Comparison of ENCODE assay signal across 27 cellular contexts in the genomic region with DNA sequence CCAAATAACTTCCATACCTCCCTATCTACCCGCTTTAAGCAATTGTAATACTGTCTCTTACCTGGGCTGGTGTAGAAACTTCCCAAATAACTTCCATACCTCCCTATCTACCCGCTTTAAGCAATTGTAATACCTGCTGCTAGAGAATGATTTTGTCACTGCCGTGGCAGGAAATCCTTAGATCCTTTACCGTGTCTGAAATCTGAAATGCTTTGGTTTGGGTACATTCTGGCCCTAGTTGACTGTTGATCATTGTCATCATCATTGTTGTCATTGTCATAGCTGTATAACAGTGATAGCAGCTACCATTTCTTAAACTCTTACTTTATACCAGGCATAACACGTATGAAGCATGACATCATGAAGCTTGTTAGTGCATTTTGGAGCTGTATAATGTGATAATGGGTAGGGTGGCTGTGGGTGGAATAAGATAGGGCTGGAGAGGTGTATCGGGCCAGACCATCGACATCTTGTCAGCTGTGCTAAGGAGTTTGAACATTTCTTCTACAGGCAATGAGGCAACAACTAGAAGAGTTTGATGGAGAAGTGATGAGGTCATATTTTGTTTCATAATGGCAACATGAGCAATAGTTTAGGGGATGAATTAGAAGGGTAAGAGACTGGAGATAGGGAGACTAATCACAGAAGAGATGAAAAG.
"Had no signal": no experiment of that assay in that cellular context is flagged by ENCODE, and none has a peak within 500 bp of the region (broad histone marks: within the 10 kb centered on the region; RNA-seq: fewer than 3 reads in every experiment).

No MANE protein-coding gene starts in this region.

- H3K27ac ChIP-seq: heart left ventricle, left lung, lower lobe of right lung, neural progenitor cell, pancreas, prostate gland, sigmoid colon, spleen, tibial nerve, upper lobe of right lung had no signal

- H2AFZ ChIP-seq: neural progenitor cell had no signal

- H3K36me3 ChIP-seq: heart left ventricle, left lung, lower lobe of right lung, neural progenitor cell, pancreas, prostate gland, sigmoid colon, spleen, tibial nerve, upper lobe of right lung had no signal

- H3K4me1 ChIP-seq: pancreas, prostate gland, tibial nerve had no signal

- DNase-seq: heart left ventricle; hypothalamus; immature natural killer cell; kidney; left colon; left lung; lower lobe of right lung; mammary epithelial cell; mesendoderm; naive B cell; natural killer cell; nephron progenitor cell; pancreas; posterior cingulate gyrus; retina; right cardiac atrium; sigmoid colon; small intestine; spleen; stimulated activated CD4-positive, alpha-beta T cell treated with anti-CD3 and anti-CD28 coated beads, Interleukin-4, amount 100 ng/mL, for 24 hours; stimulated activated naive CD4-positive, alpha-beta T cell treated with Interleukin-2 at 50 U/mL for 16 hours; stimulated activated naive CD8-positive, alpha-beta T cell treated with anti-CD3 and anti-CD28 coated beads, Interleukin-15, amount 100 ng/mL, for 72 hours; substantia nigra; upper lobe of right lung had no signal

- H3K27me3 ChIP-seq: heart left ventricle, left lung, pancreas, sigmoid colon, spleen, tibial nerve, upper lobe of right lung had no signal

- H3K4me2 ChIP-seq: neural progenitor cell had no signal

- H3K9me3 ChIP-seq: left lung, lower lobe of right lung, pancreas, prostate gland, sigmoid colon, spleen, tibial nerve, upper lobe of right lung had no signal

- H3K4me3 ChIP-seq: heart left ventricle, left lung, lower lobe of right lung, neural progenitor cell, pancreas, prostate gland, sigmoid colon, spleen, tibial nerve, upper lobe of right lung had no signal
